In the genomic region with DNA sequence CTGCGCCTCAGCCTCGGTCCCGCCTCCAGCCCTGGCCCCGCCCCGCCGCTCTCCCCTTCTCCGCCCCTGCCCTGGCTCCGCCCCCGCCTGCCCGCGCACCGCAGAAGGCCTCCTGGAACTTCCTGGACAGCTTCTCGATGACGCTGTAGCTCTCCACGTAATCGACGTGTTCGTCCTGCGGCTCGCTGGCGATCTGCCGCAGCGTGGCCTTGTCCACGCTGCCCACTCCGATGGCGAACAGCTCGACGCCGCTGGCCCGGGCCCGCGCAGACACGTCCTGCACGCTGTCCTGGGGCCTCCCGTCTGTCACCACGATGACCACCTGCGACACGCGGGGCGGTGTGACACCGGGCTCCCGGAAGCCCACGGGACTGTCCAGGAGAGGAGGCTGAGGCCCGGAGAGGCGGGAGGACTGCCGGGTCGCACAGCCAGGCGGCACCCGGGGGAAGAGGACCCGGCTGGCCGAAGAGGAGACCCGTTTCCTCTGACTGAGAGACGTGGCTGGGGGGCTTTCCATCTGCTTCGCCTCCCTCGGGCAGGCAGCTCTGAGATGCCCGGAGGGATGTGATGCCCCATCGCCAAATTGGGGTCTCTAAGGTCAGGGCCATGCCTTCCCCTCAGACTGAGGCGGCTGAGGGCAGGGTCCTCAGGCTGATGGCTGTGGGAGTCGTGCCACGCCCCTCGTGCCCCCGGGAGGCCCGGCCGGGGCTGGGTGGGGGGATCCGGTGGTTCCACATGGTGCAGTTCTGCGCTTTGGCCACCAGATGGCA, we compare ENCODE assay signal across 8 cellular contexts. TPM values are rescaled to one million over a fixed set of nuclear protein-coding genes. Genes with fewer than 3 reads are reported as not detected.
DNase-seq lines count a peak whose midpoint lies in the region; ATAC-seq and TF ChIP-seq lines count a peak whose summit lies in the region.

No MANE protein-coding gene starts in this region.

- peaks cover 6 to 14% of the 10 kb centered on the region in 2 experiments for H3K36me3 ChIP-seq in mesenchymal stem cell (ENCODE audit: control insufficient read depth in 1 of 2, insufficient read depth in 2 of 2, low read depth in 1 of 2, low read length in 2 of 2)

- H3K27ac Mint-ChIP-seq in activated CD8-positive, alpha-beta T cell treated with anti-CD3 and anti-CD28 coated beads, Interleukin-2, amount 10 ng/mL, durations not matched to agents 7 days and 5 days: peak overlapping the region; percentile 97

- H3K4ac ChIP-seq in mesenchymal stem cell (ENCODE audit: low read depth in 1 of 2, low read length in 2 of 2): peak overlapping the region; percentile 84 to 85

- H3K9ac ChIP-seq in mesenchymal stem cell (ENCODE audit: low read length): peak overlapping the region; percentile 94

- peak overlapping the region; percentile 97 for H3K4me2 ChIP-seq in mesenchymal stem cell (ENCODE audit: low read length, poor library complexity, severe bottlenecking)

- WGBS in mesenchymal stem cell: 1% methylated on average over 63 of the region's 66 CpGs

- H2BK12ac ChIP-seq in mesenchymal stem cell (ENCODE audit: low read length in 2 of 2): peak overlapping the region in 1 of 2 experiments; percentile 40

- H2AK5ac ChIP-seq in mesenchymal stem cell (ENCODE audit: low read length, severe bottlenecking): no peak overlapping the region

- TF ChIP-seq CTCF in AG09319 (IDR thresholded peaks at IDR 0.05; ENCODE audit: low read depth, low read length): peak; percentile 87

- TF ChIP-seq POLR2A in GM18951 (IDR thresholded peaks at IDR 0.05; ENCODE audit: extremely low read depth, insufficient read depth, insufficient read length): peak; percentile 78

- H2BK120ac ChIP-seq in mesenchymal stem cell (ENCODE audit: low read depth, low read length): peak overlapping the region; percentile 71

- peak overlapping the region; percentile 66 for H3K27ac ChIP-seq in mesenchymal stem cell (ENCODE audit: low read length, poor library complexity, severe bottlenecking)

- peak overlapping the region; percentile 65 for H2AFZ ChIP-seq in mesenchymal stem cell (ENCODE audit: low read depth, low read length)

- H4K91ac ChIP-seq in mesenchymal stem cell (ENCODE audit: low read length): peak overlapping the region; percentile 95

- CTCF ChIA-PET in activated CD8-positive, alpha-beta T cell treated with anti-CD3 and anti-CD28 coated beads, Interleukin-2, amount 10 ng/mL, durations not matched to agents 7 days and 5 days (lab: Charles Lee): interaction anchor here (0.6 to 12.0 kb wide), 30 partner anchors 10 to 830 kb away, joined by 3 to 532 read pairs (median 7); a partner anchor contains a TSS

- H3K4me3 Mint-ChIP-seq in activated CD8-positive, alpha-beta T cell treated with anti-CD3 and anti-CD28 coated beads, Interleukin-2, amount 10 ng/mL, durations not matched to agents 7 days and 5 days: peak overlapping the region; percentile 84

- POLR2A ChIA-PET in activated CD8-positive, alpha-beta T cell treated with anti-CD3 and anti-CD28 coated beads, Interleukin-2, amount 10 ng/mL, durations not matched to agents 7 days and 5 days (lab: Charles Lee): interaction anchor here (0.6 to 3.0 kb wide), 14 partner anchors 9 to 65 kb away, joined by 3 to 29 read pairs (median 6); no protein-coding TSS in a partner anchor

- peaks cover 4% of the 10 kb centered on the region for H3K36me3 Mint-ChIP-seq in activated CD8-positive, alpha-beta T cell treated with anti-CD3 and anti-CD28 coated beads, Interleukin-2, amount 10 ng/mL, durations not matched to agents 7 days and 5 days (ENCODE audit: low read depth)

- peaks cover 5% of the 10 kb centered on the region for H3K9me3 Mint-ChIP-seq in activated CD8-positive, alpha-beta T cell treated with anti-CD3 and anti-CD28 coated beads, Interleukin-2, amount 10 ng/mL, durations not matched to agents 7 days and 5 days (ENCODE audit: insufficient read depth)

- H2BK5ac ChIP-seq in mesenchymal stem cell (ENCODE audit: low read depth, low read length, poor library complexity, severe bottlenecking): peak overlapping the region; percentile 87

- H3K4me1 ChIP-seq in mesenchymal stem cell (ENCODE audit: control insufficient read depth, insufficient read depth, low read depth, low read length): peaks cover 24% of the 10 kb centered on the region

- ATAC-seq in HG03196 (IDR thresholded peaks at IDR 0.05; ENCODE audit: unreplicated experiment): peak; percentile 54
- ATAC-seq in activated CD8-positive, alpha-beta T cell treated with anti-CD3 and anti-CD28 coated beads, Interleukin-2, amount 10 ng/mL, durations not matched to agents 7 days and 5 days: peak; percentile 74

- H2BK15ac ChIP-seq in mesenchymal stem cell (ENCODE audit: low read depth, poor library complexity, severe bottlenecking): peak overlapping the region; percentile 99

- H3K27me3 Mint-ChIP-seq in activated CD8-positive, alpha-beta T cell treated with anti-CD3 and anti-CD28 coated beads, Interleukin-2, amount 10 ng/mL, durations not matched to agents 7 days and 5 days (ENCODE audit: low read depth): no peaks in the 10 kb centered on the region

- peak overlapping the region; percentile 79 to 92 for H3K18ac ChIP-seq in mesenchymal stem cell (ENCODE audit: low read depth in 1 of 2, low read length in 2 of 2)

- no peak overlapping the region for H3K23ac ChIP-seq in mesenchymal stem cell (ENCODE audit: low read length in 2 of 2)

- H3K9me3 ChIP-seq in mesenchymal stem cell (ENCODE audit: control insufficient read depth, low read length): peaks cover 6% of the 10 kb centered on the region

- peaks cover 7% of the 10 kb centered on the region for H3K79me1 ChIP-seq in mesenchymal stem cell (replicated peaks; ENCODE audit: low read length, poor library complexity, severe bottlenecking)

- peak overlapping the region; percentile 56 to 78 for H3K4me3 ChIP-seq in mesenchymal stem cell (ENCODE audit: insufficient read depth in 1 of 2, low read depth in 1 of 2, low read length in 2 of 2)

- DNase-seq in AG09319 (ENCODE audit: extremely low read depth, low read depth) (peak; percentile 97), NCI-H748 treated with DMSO at 0.1 percent for 48 hours (lab: John Stamatoyannopoulos, UW) (peak; percentile 89), mesenchymal stem cell (peak; percentile 98)
- peak; percentile 86 for DNase-seq in activated CD8-positive, alpha-beta T cell treated with anti-CD3 and anti-CD28 coated beads, Interleukin-2, amount 10 ng/mL, durations not matched to agents 7 days and 5 days
- peak; percentile 76 for DNase-seq in effector CD4-positive, alpha-beta T cell
- peak; percentile 78 for DNase-seq in stimulated activated CD8-positive, alpha-beta memory T cell treated with anti-CD3 and anti-CD28 coated beads, Interleukin-12 subunit alpha, Interleukin-12 subunit beta, amount 100 ng/mL, for 4 hours (ENCODE audit: low read depth)

- H3K14ac ChIP-seq in mesenchymal stem cell (ENCODE audit: low read length in 2 of 2): peak overlapping the region in 1 of 2 experiments; percentile 30

- peaks cover 24% of the 10 kb centered on the region for H3K4me1 Mint-ChIP-seq in activated CD8-positive, alpha-beta T cell treated with anti-CD3 and anti-CD28 coated beads, Interleukin-2, amount 10 ng/mL, durations not matched to agents 7 days and 5 days (ENCODE audit: low read depth)

- no peaks in the 10 kb centered on the region for H3K27me3 ChIP-seq in mesenchymal stem cell (ENCODE audit: control insufficient read depth in 1 of 2, insufficient read depth in 1 of 2, low read length in 2 of 2)

- in situ Hi-C loops in GM18951 (cut with MboI; ENCODE audit: low sequenced_read_pairs, unreplicated experiment): no loop called here

- peak overlapping the region; percentile 93 for H4K8ac ChIP-seq in mesenchymal stem cell (ENCODE audit: low read length)

RNA-seq across cellular contexts. Expression of a gene that starts 4.6 kb away (rescaled TPM):
- not detected for total RNA-seq in activated CD8-positive, alpha-beta T cell treated with anti-CD3 and anti-CD28 coated beads, Interleukin-2, amount 10 ng/mL, durations not matched to agents 7 days and 5 days
- polyA plus RNA-seq in mesenchymal stem cell (2013, experiment 1 of 2): 0.03 TPM
- 0.04 TPM for polyA plus RNA-seq in mesenchymal stem cell (2013, experiment 2 of 2)

RNA-seq across cellular contexts. Expression of a gene that starts 38.8 kb away (rescaled TPM):
- 100 to 1,000 TPM; 407 to 413 TPM for total RNA-seq in activated CD8-positive, alpha-beta T cell treated with anti-CD3 and anti-CD28 coated beads, Interleukin-2, amount 10 ng/mL, durations not matched to agents 7 days and 5 days
- 0.97 TPM for polyA plus RNA-seq in mesenchymal stem cell (2013, experiment 1 of 2)
- polyA plus RNA-seq in mesenchymal stem cell (2013, experiment 2 of 2): 0.95 TPM

Comparison
In these comparisons a context has a peak if more than half of its experiments do, and no peak if none do; other contexts are left out.
1. Peak in every context shown above with its lines: DNase-seq, ATAC-seq, H3K4me3 ChIP-seq and H3K27ac ChIP-seq.